Comparison of ENCODE assay signal across 13 cellular contexts in genomic region chr22:45090364-45090960, GRCh38.
DNase-seq lines count a peak whose midpoint lies in the region; ATAC-seq and TF ChIP-seq lines count a peak whose summit lies in the region.
"Had no signal": no experiment of that assay in that cellular context is flagged by ENCODE, and none has a peak within 500 bp of the region (broad histone marks: within the 10 kb centered on the region; RNA-seq: fewer than 3 reads in every experiment).

No MANE protein-coding gene starts in this region.

- POLR2A ChIA-PET in HEK293T (lab: Yijun Ruan, JAX), result interaction anchor here (0.7 kb wide), 1 partner anchor 269 kb away, joined by 3 read pairs; no protein-coding TSS in a partner anchor

- DNase-seq in AG08396 (ENCODE audit: low spot score) (peak; percentile 61), HuH-7 (ENCODE audit: low spot score) (peak; percentile 76), cardiac fibroblast (ENCODE audit: low read depth in 2 of 2) (peak; percentile 22 to 25), left colon (peak in 1 of 2 donors; percentile 25), putamen (ENCODE audit: low spot score) (no peak), HEK293T (ENCODE audit: extremely low spot score) (no peak), sciatic nerve (ENCODE audit: low spot score) (no peak)
- DNase-seq: caudate nucleus, NCI-H2171, psoas muscle had no signal

- no peak for TF ChIP-seq CTCF in cardiac fibroblast (IDR thresholded peaks at IDR 0.05; ENCODE audit: low read depth, low read length)

- ATAC-seq in left colon (peak; percentile 79), HG03565 (IDR thresholded peaks at IDR 0.05; ENCODE audit: unreplicated experiment) (no peak), sciatic nerve (no peak)
- ATAC-seq: activated T-helper 17 cell treated with anti-CD3 and anti-CD28 coated beads, Interleukin-2, amount 50 U/mL, for 72 hours; psoas muscle had no signal

- no peak overlapping the region for H3K4me3 ChIP-seq in cardiac fibroblast (replicated peaks in 1 of 2; ENCODE audit: low read depth in 2 of 2, low read length in 2 of 2)
- H3K4me3 ChIP-seq: BLaER1, psoas muscle had no signal

- intact Hi-C loops in left colon (cut with DNase I, micrococcal nuclease), result no loop called here
- intact Hi-C loops in sciatic nerve (cut with DNase I), result no loop called here

- CTCF ChIA-PET in HEK293T (lab: Yijun Ruan, JAX), result no interaction called here

TF ChIP-seq in HEK293T, 16 proteins besides CTCF, POLR2A, EP300 and RAD21:
- TF ChIP-seq FOXM1 (IDR thresholded peaks at IDR 0.05; ENCODE audit: borderline replicate concordance) (no peak), FOXK2 (IDR thresholded peaks at IDR 0.05) (no peak), FOXA1 (IDR thresholded peaks at IDR 0.05) (no peak), SUZ12 (IDR thresholded peaks at IDR 0.05) (no peak), L3MBTL2 (conservative IDR thresholded peaks at IDR 0.05) (no peak), HDGF (IDR thresholded peaks at IDR 0.05; ENCODE audit: borderline replicate concordance) (no peak), LEF1 (IDR thresholded peaks at IDR 0.05; ENCODE audit: borderline replicate concordance) (no peak), ZNF384 (IDR thresholded peaks at IDR 0.05) (no peak)

Comparison
In these comparisons a context has a peak if more than half of its experiments do, and no peak if none do; other contexts are left out.
1. DNase-seq: peak in AG08396 (single experiment), HuH-7 (single experiment) and cardiac fibroblast (2 of 2); none in putamen (single experiment), HEK293T (single experiment) and sciatic nerve (single experiment).